26 cellular contexts compared by ENCODE assay signal in genomic region chr11:27600656-27601055, GRCh38.
"Had no signal": no experiment of that assay in that cellular context is flagged by ENCODE, and none has a peak within 500 bp of the region (broad histone marks: within the 10 kb centered on the region; RNA-seq: fewer than 3 reads in every experiment).

No MANE protein-coding gene starts in this region.

- ATAC-seq: activated CD4-positive, alpha-beta T cell treated with anti-CD3 and anti-CD28 coated beads for 36 hours; activated T-cell treated with anti-CD3 and anti-CD28 coated beads, Interleukin-2, amount 50 U/mL, for 4 hours; effector memory CD8-positive, alpha-beta T cell; gastrocnemius medialis; left ventricle myocardium superior; naive thymus-derived CD8-positive, alpha-beta T cell; upper lobe of right lung; WTC11 had no signal

- DNase-seq: activated CD4-positive, alpha-beta T cell treated with anti-CD3 and anti-CD28 coated beads for 36 hours; activated CD4-positive, alpha-beta T cell treated with anti-CD3 and anti-CD28 coated beads, Interleukin-2, amount 50 U/mL, for 4 hours; activated CD8-positive, alpha-beta memory T cell treated with anti-CD3 and anti-CD28 coated beads, Interleukin-2, amount 50 U/mL, for 48 hours; activated naive CD4-positive, alpha-beta T cell treated with Interleukin-2 at 50 U/mL for 16 hours; activated naive CD8-positive, alpha-beta T cell treated with anti-CD3 and anti-CD28 coated beads, Interleukin-2, amount 10 ng/mL, durations not matched to agents 7 days and 5 days; activated T-cell treated with anti-CD3 and anti-CD28 coated beads, Interleukin-2, amount 50 U/mL, for 4 hours; amniotic stem cell; colonic mucosa; dorsolateral prefrontal cortex; effector memory CD8-positive, alpha-beta T cell; esophagus squamous epithelium; gastrocnemius medialis; head of caudate nucleus; hypothalamus; left ventricle myocardium superior; mammary epithelial cell; naive thymus-derived CD8-positive, alpha-beta T cell; posterior cingulate gyrus; retina; spleen; stimulated activated CD4-positive, alpha-beta T cell treated with anti-CD3 and anti-CD28 coated beads, Interleukin-4, amount 100 ng/mL, for 1 hour; stimulated activated naive CD4-positive, alpha-beta T cell; T1000; thyroid gland; upper lobe of right lung had no signal
